8 cellular contexts compared by ENCODE assay signal in the genomic region with DNA sequence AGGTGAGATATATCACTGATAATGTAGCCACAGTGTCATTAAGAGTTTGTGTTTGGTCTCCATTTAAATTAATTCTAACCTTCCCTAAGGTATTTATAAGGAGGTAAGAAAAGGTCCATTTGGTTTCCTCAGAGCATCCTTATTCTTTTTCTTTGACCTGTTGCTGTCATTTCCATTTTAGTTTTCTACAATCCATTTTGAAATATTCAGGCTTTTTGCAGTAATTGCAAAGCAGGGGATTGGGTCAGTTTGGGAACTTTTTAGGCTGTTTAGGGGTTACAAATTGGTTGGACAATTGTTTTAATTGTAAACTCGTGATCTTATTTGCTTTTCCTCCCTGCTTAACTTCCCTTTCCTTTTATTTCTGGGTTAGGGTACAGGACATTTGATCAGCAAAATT.
"Had no signal": no experiment of that assay in that cellular context is flagged by ENCODE, and none has a peak within 500 bp of the region (broad histone marks: within the 10 kb centered on the region; RNA-seq: fewer than 3 reads in every experiment).

No MANE protein-coding gene starts in this region.

- FAIRE-seq: HepG2, HTR-8/SVneo, K562 had no signal

- H3K27ac ChIP-seq: HL-60, KMS-11 had no signal

- H3K4me2 ChIP-seq: KMS-11 had no signal

- H3K4me3 ChIP-seq: K562 had no signal

- ATAC-seq: HepG2, K562 had no signal

- DNase-seq: IMR-90, KBM-7, KG1 had no signal
